2 cellular contexts compared by ENCODE assay signal in genomic region chr22:49856343-49856742, GRCh38.
TF ChIP-seq lines count a peak whose summit lies in the region.

No MANE protein-coding gene starts in this region.

TF ChIP-seq in WTC11, 78 proteins besides CTCF, POLR2A, EP300 and RAD21:
- TF ChIP-seq ZNF121 (CRISPR knock-in tag; IDR thresholded peaks at IDR 0.05): no peak
- no peak for TF ChIP-seq TCF7 (CRISPR knock-in tag; IDR thresholded peaks at IDR 0.05; ENCODE audit: low read depth)
- TF ChIP-seq, protein P1, sequence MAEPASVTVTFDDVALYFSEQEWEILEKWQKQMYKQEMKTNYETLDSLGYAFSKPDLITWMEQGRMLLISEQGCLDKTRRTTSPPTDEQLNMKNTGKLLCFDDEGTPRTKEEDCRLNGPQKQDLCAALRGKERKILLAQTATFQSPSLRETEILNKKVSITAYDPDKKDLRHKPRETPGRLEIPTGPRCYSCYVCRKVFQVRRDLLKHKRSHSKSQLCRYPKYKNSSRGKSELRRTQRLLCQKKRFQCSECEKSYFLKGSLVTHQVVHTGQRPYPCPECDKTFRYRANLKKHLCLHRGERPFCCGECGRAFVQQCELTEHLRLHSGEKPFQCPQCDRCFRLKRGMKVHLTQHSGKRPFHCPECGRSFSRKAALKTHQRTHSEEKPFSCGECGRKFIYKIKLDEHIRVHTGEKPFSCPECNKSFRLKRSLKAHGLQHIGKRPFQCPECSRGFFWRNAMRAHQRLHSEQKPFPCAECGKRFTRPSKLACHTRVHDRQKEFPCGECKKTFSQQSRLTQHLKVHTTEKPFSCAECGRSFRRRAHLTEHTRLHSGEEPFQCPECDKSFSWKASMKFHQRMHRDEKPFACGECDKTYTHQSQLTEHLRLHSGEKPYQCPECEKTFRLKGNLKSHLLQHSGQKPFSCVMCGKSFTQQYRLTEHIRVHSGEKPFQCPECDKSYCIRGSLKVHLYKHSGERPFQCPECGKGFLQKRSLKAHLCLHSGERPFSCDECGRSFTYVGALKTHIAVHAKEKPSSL (CRISPR knock-in tag; conservative IDR thresholded peaks at IDR 0.05): no peak
- TF ChIP-seq ZNF416 (CRISPR knock-in tag; IDR thresholded peaks at IDR 0.05): no peak

TF ChIP-seq in HepG2, 621 proteins besides CTCF, POLR2A, EP300 and RAD21:
- no peak for TF ChIP-seq ZNF619 (CRISPR knock-in tag; IDR thresholded peaks at IDR 0.05)
- no peak for TF ChIP-seq DR1 (CRISPR knock-in tag; IDR thresholded peaks at IDR 0.05)
- TF ChIP-seq TOE1 (CRISPR knock-in tag; IDR thresholded peaks at IDR 0.05): no peak
- no peak for TF ChIP-seq ATF5 (CRISPR knock-in tag; IDR thresholded peaks at IDR 0.05; ENCODE audit: low read depth)
- TF ChIP-seq HCFC1 (IDR thresholded peaks at IDR 0.05; ENCODE audit: low read depth, low read length): no peak
TF ChIP-seq in HepG2: peak in this region for 0.
